In the genomic region with DNA sequence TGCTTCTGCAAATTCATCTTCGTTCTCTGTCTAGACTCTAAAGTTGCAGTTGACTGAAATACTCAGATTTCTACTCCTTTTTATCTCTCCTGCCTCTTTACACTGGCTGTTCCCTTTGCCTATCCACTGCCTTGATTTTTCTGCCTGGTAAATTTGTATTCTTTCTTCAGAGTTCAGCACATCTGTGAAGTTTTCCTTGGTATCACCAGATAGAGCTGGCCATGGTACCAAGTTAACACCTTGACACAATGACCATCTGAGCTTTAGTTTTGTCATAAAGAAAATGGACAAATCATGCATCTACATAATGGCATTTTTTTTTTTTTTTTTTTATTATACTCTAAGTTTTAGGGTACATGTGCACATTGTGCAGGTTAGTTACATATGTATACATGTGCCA, we compare ENCODE assay signal across 28 cellular contexts.
"Had no signal": no experiment of that assay in that cellular context is flagged by ENCODE, and none has a peak within 500 bp of the region (broad histone marks: within the 10 kb centered on the region; RNA-seq: fewer than 3 reads in every experiment).

No MANE protein-coding gene starts in this region.

- H3K4me3 Mint-ChIP-seq: natural killer cell treated with Interleukin-12 subunit alpha and Interleukin-12 subunit beta and Interleukin-15 and Interleukin-18, amount 100 ng/mL, for 72 hours; nephron progenitor cell; neural progenitor cell; stimulated activated effector memory CD8-positive, alpha-beta T cell treated with anti-CD3 and anti-CD28 coated beads, Interleukin-12 subunit alpha, Interleukin-12 subunit beta, amount 100 ng/mL, for 72 hours; stimulated activated naive B cell treated with anti-CD40 and anti-IgM and Interleukin-4, amounts not matched to agents 10 μg/mL and 1 μg/mL and 100 μg/mL, for 72 hours; stimulated activated naive CD8-positive, alpha-beta T cell treated with anti-CD3 and anti-CD28 coated beads, Interleukin-15, Interleukin-2, amounts not matched to agents 100 ng/mL and 50 ng/mL, for 24 hours had no signal

- H2AFZ ChIP-seq: neural progenitor cell, parathyroid adenoma had no signal

- H3K79me2 ChIP-seq: parathyroid adenoma had no signal

- H3K9me3 ChIP-seq: ovary, psoas muscle, right lobe of liver, sigmoid colon, stomach, thoracic aorta, thyroid gland, tibial nerve, upper lobe of left lung, vagina had no signal

- ATAC-seq: natural killer cell treated with Interleukin-12 subunit alpha and Interleukin-12 subunit beta and Interleukin-15 and Interleukin-18, amount 100 ng/mL, for 72 hours; right cardiac atrium; right lobe of liver; stimulated activated effector memory CD8-positive, alpha-beta T cell treated with anti-CD3 and anti-CD28 coated beads, Interleukin-12 subunit alpha, Interleukin-12 subunit beta, amount 100 ng/mL, for 72 hours; stimulated activated naive B cell treated with anti-CD40 and anti-IgM and Interleukin-4, amounts not matched to agents 10 μg/mL and 1 μg/mL and 100 μg/mL, for 72 hours had no signal

- H3K27me3 ChIP-seq: neural progenitor cell, ovary, right lobe of liver, sigmoid colon, stomach, thyroid gland, tibial nerve, upper lobe of left lung, vagina had no signal

- H3K27me3 Mint-ChIP-seq: natural killer cell treated with Interleukin-12 subunit alpha and Interleukin-12 subunit beta and Interleukin-15 and Interleukin-18, amount 100 ng/mL, for 72 hours; progenitor cell of endocrine pancreas; stimulated activated naive B cell treated with anti-CD40 and anti-IgM and Interleukin-4, amounts not matched to agents 10 μg/mL and 1 μg/mL and 100 μg/mL, for 72 hours; stimulated activated naive CD8-positive, alpha-beta T cell treated with anti-CD3 and anti-CD28 coated beads, Interleukin-15, Interleukin-2, amounts not matched to agents 100 ng/mL and 50 ng/mL, for 24 hours had no signal

- H3K4me1 Mint-ChIP-seq: nephron progenitor cell; neural progenitor cell; stimulated activated effector memory CD8-positive, alpha-beta T cell treated with anti-CD3 and anti-CD28 coated beads, Interleukin-12 subunit alpha, Interleukin-12 subunit beta, amount 100 ng/mL, for 72 hours; stimulated activated naive B cell treated with anti-CD40 and anti-IgM and Interleukin-4, amounts not matched to agents 10 μg/mL and 1 μg/mL and 100 μg/mL, for 72 hours had no signal

- H3K27ac ChIP-seq: neural progenitor cell, ovary, parathyroid adenoma, psoas muscle, right lobe of liver, sigmoid colon, stomach, thoracic aorta, thyroid gland, tibial nerve, upper lobe of left lung, vagina had no signal

- H3K36me3 ChIP-seq: neural progenitor cell, ovary, right lobe of liver, sigmoid colon, stomach, thoracic aorta, thyroid gland, tibial nerve, upper lobe of left lung, vagina had no signal

- H3K4me2 ChIP-seq: neural progenitor cell had no signal

- H3K36me3 Mint-ChIP-seq: natural killer cell treated with Interleukin-12 subunit alpha and Interleukin-12 subunit beta and Interleukin-15 and Interleukin-18, amount 100 ng/mL, for 72 hours; neural progenitor cell; stimulated activated effector memory CD8-positive, alpha-beta T cell treated with anti-CD3 and anti-CD28 coated beads, Interleukin-12 subunit alpha, Interleukin-12 subunit beta, amount 100 ng/mL, for 72 hours; stimulated activated naive B cell treated with anti-CD40 and anti-IgM and Interleukin-4, amounts not matched to agents 10 μg/mL and 1 μg/mL and 100 μg/mL, for 72 hours had no signal

- H3K4me3 ChIP-seq: neural progenitor cell, ovary, psoas muscle, right lobe of liver, sigmoid colon, stomach, thoracic aorta, thyroid gland, tibial nerve, upper lobe of left lung, vagina had no signal

- H3K9me3 Mint-ChIP-seq: nephron progenitor cell; neural progenitor cell; stimulated activated effector memory CD8-positive, alpha-beta T cell treated with anti-CD3 and anti-CD28 coated beads, Interleukin-12 subunit alpha, Interleukin-12 subunit beta, amount 100 ng/mL, for 72 hours; stimulated activated naive B cell treated with anti-CD40 and anti-IgM and Interleukin-4, amounts not matched to agents 10 μg/mL and 1 μg/mL and 100 μg/mL, for 72 hours; stimulated activated naive CD8-positive, alpha-beta T cell treated with anti-CD3 and anti-CD28 coated beads, Interleukin-15, Interleukin-2, amounts not matched to agents 100 ng/mL and 50 ng/mL, for 24 hours had no signal

- H3K9ac ChIP-seq: neural progenitor cell, parathyroid adenoma had no signal

- H3K4me1 ChIP-seq: neural progenitor cell, parathyroid adenoma, right lobe of liver, thyroid gland, tibial nerve, upper lobe of left lung, vagina had no signal

- H3K27ac Mint-ChIP-seq: natural killer cell treated with Interleukin-12 subunit alpha and Interleukin-12 subunit beta and Interleukin-15 and Interleukin-18, amount 100 ng/mL, for 72 hours; nephron progenitor cell; neural progenitor cell; progenitor cell of endocrine pancreas; stimulated activated effector memory CD8-positive, alpha-beta T cell treated with anti-CD3 and anti-CD28 coated beads, Interleukin-12 subunit alpha, Interleukin-12 subunit beta, amount 100 ng/mL, for 72 hours; stimulated activated naive B cell treated with anti-CD40 and anti-IgM and Interleukin-4, amounts not matched to agents 10 μg/mL and 1 μg/mL and 100 μg/mL, for 72 hours; stimulated activated naive CD8-positive, alpha-beta T cell treated with anti-CD3 and anti-CD28 coated beads, Interleukin-15, Interleukin-2, amounts not matched to agents 100 ng/mL and 50 ng/mL, for 24 hours had no signal

- DNase-seq: nephron progenitor cell; occipital lobe; ovary; posterior cingulate gyrus; psoas muscle; right cardiac atrium; right lobe of liver; sigmoid colon; small intestine; stimulated activated CD4-positive, alpha-beta T cell treated with anti-CD3 and anti-CD28 coated beads, Interleukin-15, amount 100 ng/mL, for 24 hours; stimulated activated CD4-positive, alpha-beta T cell treated with anti-CD3 and anti-CD28 coated beads, Interleukin-2, amount 100 ng/mL, for 24 hours; stimulated activated CD4-positive, alpha-beta T cell treated with anti-CD3 and anti-CD28 coated beads, Interleukin-2, amount 100 ng/mL, for 48 hours; stimulated activated CD4-positive, alpha-beta T cell treated with anti-CD3 and anti-CD28 coated beads, Interleukin-4, amount 100 ng/mL, for 24 hours; stimulated activated naive B cell treated with anti-CD40 and anti-IgM and Interleukin-4, amounts not matched to agents 10 μg/mL and 1 μg/mL and 100 μg/mL, for 72 hours; stimulated activated naive CD4-positive, alpha-beta T cell treated with Interleukin-2 at 50 U/mL for 16 hours; stomach; thyroid gland; trophoblast cell; upper lobe of left lung had no signal
